ENCODE assay signal across 1 cellular context in the genomic region with DNA sequence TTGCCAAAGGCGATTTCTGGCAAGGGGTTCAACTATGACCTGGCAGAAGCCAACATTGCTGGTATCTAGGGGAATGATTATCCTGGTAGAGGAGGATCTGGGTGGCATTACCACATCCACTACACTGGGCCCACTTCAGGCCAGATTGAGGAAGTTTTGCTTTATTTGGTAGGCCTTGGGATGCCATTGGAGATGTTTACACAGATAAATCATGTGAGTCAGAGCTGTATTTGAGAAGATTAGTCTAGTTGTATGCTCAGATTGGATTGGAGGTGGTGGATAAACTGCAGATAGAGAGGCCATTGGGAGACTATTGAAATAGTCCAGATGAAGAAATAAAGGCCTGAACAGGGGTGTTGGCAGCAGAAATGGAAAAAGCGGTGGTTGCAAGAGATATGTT.
TF ChIP-seq lines count a peak whose summit lies in the region.

No MANE protein-coding gene starts in this region.

TF ChIP-seq in SK-N-SH treated with all-trans-retinoic acid at 6 μM for 48 hours, 23 proteins besides CTCF, POLR2A, EP300 and RAD21 (continued from another document):
- TF ChIP-seq, protein P1, sequence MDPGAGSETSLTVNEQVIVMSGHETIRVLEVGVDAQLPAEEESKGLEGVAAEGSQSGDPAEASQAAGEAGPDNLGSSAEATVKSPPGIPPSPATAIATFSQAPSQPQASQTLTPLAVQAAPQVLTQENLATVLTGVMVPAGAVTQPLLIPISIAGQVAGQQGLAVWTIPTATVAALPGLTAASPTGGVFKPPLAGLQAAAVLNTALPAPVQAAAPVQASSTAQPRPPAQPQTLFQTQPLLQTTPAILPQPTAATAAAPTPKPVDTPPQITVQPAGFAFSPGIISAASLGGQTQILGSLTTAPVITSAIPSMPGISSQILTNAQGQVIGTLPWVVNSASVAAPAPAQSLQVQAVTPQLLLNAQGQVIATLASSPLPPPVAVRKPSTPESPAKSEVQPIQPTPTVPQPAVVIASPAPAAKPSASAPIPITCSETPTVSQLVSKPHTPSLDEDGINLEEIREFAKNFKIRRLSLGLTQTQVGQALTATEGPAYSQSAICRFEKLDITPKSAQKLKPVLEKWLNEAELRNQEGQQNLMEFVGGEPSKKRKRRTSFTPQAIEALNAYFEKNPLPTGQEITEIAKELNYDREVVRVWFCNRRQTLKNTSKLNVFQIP (CRISPR knock-in tag; IDR thresholded peaks at IDR 0.05; ENCODE audit: borderline replicate concordance, low read depth): no peak
